1 cellular context compared by ENCODE assay signal in the genomic region with DNA sequence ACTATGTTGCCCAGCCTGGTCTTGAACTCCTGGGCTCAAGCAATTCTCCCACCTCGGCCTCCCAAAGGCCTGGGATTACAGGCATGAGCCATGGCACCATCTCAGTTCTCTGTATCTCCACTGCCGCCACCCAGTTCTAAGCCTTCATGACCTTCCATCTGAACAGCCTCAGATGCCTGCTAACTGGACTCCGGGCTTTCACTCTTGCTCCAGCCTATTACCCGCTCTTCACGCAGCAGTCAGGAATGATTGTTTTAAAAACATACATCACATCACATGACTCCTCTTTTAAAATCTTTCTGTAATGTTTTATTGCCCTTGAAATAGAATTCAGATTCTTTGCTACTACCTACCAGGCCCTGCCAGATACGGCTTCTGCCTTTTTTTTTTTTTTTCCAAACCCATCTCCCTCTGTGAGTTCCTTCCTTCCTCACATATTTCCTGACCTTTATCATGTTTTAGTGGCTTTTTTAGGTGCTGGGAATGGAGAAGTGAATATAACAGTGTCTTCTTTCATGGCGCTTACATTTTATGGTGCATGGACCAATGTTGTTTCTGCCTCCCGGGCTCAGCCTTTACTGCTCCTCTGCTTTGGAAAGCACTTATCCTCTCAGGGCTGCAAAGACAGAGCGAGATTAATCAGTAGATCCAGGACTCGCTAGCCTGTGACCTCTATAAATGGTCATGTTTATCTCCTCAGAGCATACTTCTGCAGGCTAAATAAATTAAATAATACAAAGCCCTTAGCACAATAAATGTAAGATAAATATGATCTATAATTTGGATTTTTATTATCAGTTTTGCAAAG.
TF ChIP-seq lines count a peak whose summit lies in the region.

No MANE protein-coding gene starts in this region.

TF ChIP-seq in K562, 482 proteins besides CTCF, POLR2A, EP300 and RAD21:
- no peak for TF ChIP-seq BDP1 (IDR thresholded peaks at IDR 0.05; ENCODE audit: insufficient read depth, insufficient read length)
- no peak for TF ChIP-seq RFX5 (IDR thresholded peaks at IDR 0.05; ENCODE audit: low read depth, low read length)
- peak; percentile 45 for TF ChIP-seq CBFA2T3 (IDR thresholded peaks at IDR 0.05)
- TF ChIP-seq, protein P1, sequence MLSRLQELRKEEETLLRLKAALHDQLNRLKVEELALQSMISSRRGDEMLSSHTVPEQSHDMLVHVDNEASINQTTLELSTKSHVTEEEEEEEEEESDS (CRISPR knock-in tag; IDR thresholded peaks at IDR 0.05), result no peak
- TF ChIP-seq ARID1B (IDR thresholded peaks at IDR 0.05), result 0 out of 2 replicates have a peak, but pooled peaks have one; percentile 13
- TF ChIP-seq BRF1 (IDR thresholded peaks at IDR 0.05; ENCODE audit: borderline replicate concordance, extremely low read depth, insufficient read length), result no peak
- TF ChIP-seq SRSF9 (IDR thresholded peaks at IDR 0.05; ENCODE audit: borderline replicate concordance, low read depth, low read length), result no peak
- no peak for TF ChIP-seq ZNF282 (CRISPR knock-in tag; IDR thresholded peaks at IDR 0.05)
- TF ChIP-seq, protein P2, sequence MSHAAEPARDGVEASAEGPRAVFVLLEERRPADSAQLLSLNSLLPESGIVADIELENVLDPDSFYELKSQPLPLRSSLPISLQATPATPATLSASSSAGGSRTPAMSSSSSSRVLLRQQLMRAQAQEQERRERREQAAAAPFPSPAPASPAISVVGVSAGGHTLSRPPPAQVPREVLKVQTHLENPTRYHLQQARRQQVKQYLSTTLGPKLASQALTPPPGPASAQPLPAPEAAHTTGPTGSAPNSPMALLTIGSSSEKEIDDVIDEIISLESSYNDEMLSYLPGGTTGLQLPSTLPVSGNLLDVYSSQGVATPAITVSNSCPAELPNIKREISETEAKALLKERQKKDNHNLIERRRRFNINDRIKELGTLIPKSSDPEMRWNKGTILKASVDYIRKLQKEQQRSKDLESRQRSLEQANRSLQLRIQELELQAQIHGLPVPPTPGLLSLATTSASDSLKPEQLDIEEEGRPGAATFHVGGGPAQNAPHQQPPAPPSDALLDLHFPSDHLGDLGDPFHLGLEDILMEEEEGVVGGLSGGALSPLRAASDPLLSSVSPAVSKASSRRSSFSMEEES (CRISPR knock-in tag; IDR thresholded peaks at IDR 0.05), result peak; percentile 18; the same call in 1 of the 2 replicates
